ENCODE assay signal across 8 cellular contexts in genomic region chr9:109101810-109102209, GRCh38. TPM values are rescaled to one million over a fixed set of nuclear protein-coding genes. Genes with fewer than 3 reads are reported as not detected.
DNase-seq lines count a peak whose midpoint lies in the region; ATAC-seq, FAIRE-seq and TF ChIP-seq lines count a peak whose summit lies in the region.

No MANE protein-coding gene starts in this region.

- no peaks in the 10 kb centered on the region for H3K36me3 ChIP-seq in KMS-11 (ENCODE audit: insufficient read depth)
- peaks cover 0 to 16% of the 10 kb centered on the region in 2 donors for H3K36me3 ChIP-seq in ascending aorta
- no peaks in the 10 kb centered on the region for H3K36me3 ChIP-seq in mucosa of stomach (ENCODE audit: control insufficient read depth, insufficient read depth, low read length)

- H3K27me3 ChIP-seq in KMS-11 (ENCODE audit: insufficient read depth, low read depth) (no peaks in the 10 kb centered on the region), ascending aorta (no peaks in the 10 kb centered on the region), mucosa of stomach (ENCODE audit: control insufficient read depth, insufficient read depth, low read length) (no peaks in the 10 kb centered on the region)

- FAIRE-seq in GM12891 (lab: Jason Lieb, UNC): no peak

- TF ChIP-seq CTCF in KMS-11 (conservative IDR thresholded peaks at IDR 0.05; ENCODE audit: low read depth, low read length) (no peak), ascending aorta (IDR thresholded peaks at IDR 0.05) (no peak)

- peak overlapping the region; percentile 62 for H3K4me2 ChIP-seq in KMS-11

- ATAC-seq in GM21717 (IDR thresholded peaks at IDR 0.05; ENCODE audit: unreplicated experiment): peak; percentile 81

- no peak for DNase-seq in GM12891 (ENCODE audit: insufficient read length, low spot score)
- DNase-seq in ascending aorta (ENCODE audit: low spot score in 2 of 2): no peak
- DNase-seq in ecto neural progenitor cell (ENCODE audit: low spot score): no peak
- no peak for DNase-seq in caudate nucleus (lab: John Stamatoyannopoulos, UW)
- DNase-seq in germinal center (ENCODE audit: low spot score): no peak

- H3K9ac ChIP-seq in KMS-11: no peak overlapping the region; the same call in 1 of the 2 replicates
- peak overlapping the region; percentile 18 for H3K9ac ChIP-seq in mucosa of stomach (ENCODE audit: low read length)

- H3K79me2 ChIP-seq in KMS-11 (ENCODE audit: insufficient read depth, low read depth): peaks cover 58% of the 10 kb centered on the region

- H3K9me3 ChIP-seq in ascending aorta (no peaks in the 10 kb centered on the region), mucosa of stomach (ENCODE audit: control insufficient read depth, low read length) (no peaks in the 10 kb centered on the region)

- H3K4me1 ChIP-seq in KMS-11 (ENCODE audit: low read depth, poor library complexity, severe bottlenecking) (peaks cover 64% of the 10 kb centered on the region), ascending aorta (peaks cover 4 to 40% of the 10 kb centered on the region in 2 donors), mucosa of stomach (ENCODE audit: control insufficient read depth, insufficient read depth, low read length) (peaks cover 48% of the 10 kb centered on the region)

- H3K27ac ChIP-seq in KMS-11 (peak overlapping the region; percentile 66), ascending aorta (peak overlapping the region; percentile 36 to 38), caudate nucleus (ENCODE audit: low read depth, low read length) (no peak overlapping the region)

- no peak overlapping the region for H2AFZ ChIP-seq in KMS-11 (ENCODE audit: low read depth)

- H3K4me3 ChIP-seq in KMS-11 (IDR thresholded peaks at IDR 0.05; ENCODE audit: insufficient read depth, low read depth, low read length) (no peak overlapping the region), ascending aorta (no peak overlapping the region), mucosa of stomach (ENCODE audit: low read length) (no peak overlapping the region)

- intact Hi-C loops in ascending aorta (cut with DNase I): no loop called here

- H4K20me1 ChIP-seq in KMS-11 (ENCODE audit: insufficient read depth): peaks cover 17% of the 10 kb centered on the region

- no peak for TF ChIP-seq POLR2A in GM12891 (IDR thresholded peaks at IDR 0.05; ENCODE audit: low read depth, low read length)

TF ChIP-seq in GM12891, 5 proteins besides CTCF, POLR2A, EP300 and RAD21:
- TF ChIP-seq POU2F2 (IDR thresholded peaks at IDR 0.05; ENCODE audit: low read depth, low read length) (no peak), SPI1 (IDR thresholded peaks at IDR 0.05; ENCODE audit: low read depth, low read length) (peak; percentile 43; the same call in 1 of the 2 replicates)

RNA-seq across cellular contexts. Expression of gene TMEM245, which starts 17.9 kb away (rescaled TPM):
- polyA plus RNA-seq in GM12891 (2012; ENCODE audit: low read depth, missing spikeins): 7.2 TPM
- total RNA-seq in ascending aorta: 49.7 TPM
